8 cellular contexts compared by ENCODE assay signal in the genomic region with DNA sequence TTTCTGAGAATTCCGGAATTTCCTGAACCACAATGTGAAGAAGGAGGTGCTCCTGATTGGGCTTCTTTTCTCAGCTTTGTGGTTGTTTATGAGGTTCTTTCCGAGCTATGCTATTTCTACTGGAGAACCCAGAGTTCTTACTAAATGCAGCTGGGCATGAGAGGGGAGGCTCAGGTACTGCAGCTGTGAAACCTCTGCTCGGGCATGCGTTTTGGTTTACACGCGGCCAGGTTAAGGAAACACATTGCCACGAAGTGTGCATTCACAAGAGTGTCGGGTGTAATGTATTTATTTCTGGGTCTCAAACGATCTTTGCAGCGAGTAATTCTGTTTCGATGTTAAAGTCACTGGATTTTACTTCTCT. TPM values are rescaled to one million over a fixed set of nuclear protein-coding genes. Genes with fewer than 3 reads are reported as not detected.
A peak's percentile ranks its signal among the peaks of the same experiment; 100 is the strongest.
DNase-seq lines count a peak whose midpoint lies in the region; ATAC-seq and TF ChIP-seq lines count a peak whose summit lies in the region.

No MANE protein-coding gene starts in this region.

- peaks cover 22% of the 10 kb centered on the region for H3K27me3 ChIP-seq in brain microvascular endothelial cell (replicated peaks)

- H3K9ac ChIP-seq in SK-N-MC (ENCODE audit: insufficient read length), result peak overlapping the region; percentile 84

- H3K9me3 ChIP-seq in SK-N-MC (ENCODE audit: low read depth, low read length), result no peaks in the 10 kb centered on the region

- peaks cover 21% of the 10 kb centered on the region for H3K4me1 Mint-ChIP-seq in CD14-positive monocyte

- peaks cover 6 to 11% (median 6%) of the 10 kb centered on the region in 3 donors for H3K27me3 Mint-ChIP-seq in CD14-positive monocyte (ENCODE audit: low read depth in 3 of 3)

- H3K9me3 Mint-ChIP-seq in CD14-positive monocyte, result peaks cover 0 to 2% (median 0%) of the 10 kb centered on the region in 7 donors

- ATAC-seq in GM19043 (IDR thresholded peaks at IDR 0.05; ENCODE audit: low read depth, unreplicated experiment) (peak; percentile 13), HG03159 (IDR thresholded peaks at IDR 0.05; ENCODE audit: unreplicated experiment) (peak; percentile 37), left colon (peak; percentile 10)

- H3K4me3 Mint-ChIP-seq in CD14-positive monocyte, result peak overlapping the region; percentile 92 to 93

- peak overlapping the region in 5 of 7 donors; percentile 18 to 81 (median 38) for H3K27ac Mint-ChIP-seq in CD14-positive monocyte

- H3K36me3 ChIP-seq in SK-N-MC (ENCODE audit: insufficient read depth, low read length) (peaks cover 29% of the 10 kb centered on the region), brain microvascular endothelial cell (replicated peaks) (peaks cover 10% of the 10 kb centered on the region)

- peaks cover 6 to 10% of the 10 kb centered on the region in 2 donors for H3K36me3 Mint-ChIP-seq in CD14-positive monocyte

- H3K27ac ChIP-seq in SK-N-MC, result peak overlapping the region; percentile 93
- H3K27ac ChIP-seq in brain microvascular endothelial cell, result no peak overlapping the region

- in situ Hi-C loops in brain microvascular endothelial cell (cut with HindIII; ENCODE audit: low pct_ligation_motif_present, low sequenced_read_pairs), result no loop called here

- H3K4me3 ChIP-seq in SK-N-MC (peak overlapping the region; percentile 96), brain microvascular endothelial cell (ENCODE audit: low read depth, low read length) (peak overlapping the region; percentile 76)

- intact Hi-C loops in CD14-positive monocyte (cut with micrococcal nuclease), result loop anchor here (10.0 kb wide), 2 partner anchors 58 to 202 kb away; no protein-coding TSS in a partner anchor
- intact Hi-C loops in left colon (cut with DNase I, micrococcal nuclease), result no loop called here

- DNase-seq in CD14-positive monocyte (ENCODE audit: low spot score), result no peak
- DNase-seq in SK-N-MC (ENCODE audit: low read depth, low spot score), result no peak
- DNase-seq in brain microvascular endothelial cell, result no peak
- DNase-seq in left colon, result peak; percentile 35 to 36
- peak; percentile 12 for DNase-seq in stimulated activated CD8-positive, alpha-beta memory T cell treated with anti-CD3 and anti-CD28 coated beads, Interleukin-12 subunit alpha, Interleukin-12 subunit beta, amount 100 ng/mL, for 1 hour (ENCODE audit: low read depth)
- DNase-seq in NCI-H2171 treated with DMSO at 0.1 percent for 48 hours (lab: John Stamatoyannopoulos, UW), result no peak

- TF ChIP-seq CTCF in CD14-positive monocyte (IDR thresholded peaks at IDR 0.05) (no peak), brain microvascular endothelial cell (IDR thresholded peaks at IDR 0.05; ENCODE audit: low read depth, low read length, missing control alignments) (no peak)

RNA-seq across cellular contexts. Expression of a gene that starts 0.7 kb away (rescaled TPM):
- under 1 TPM; 0.05 to 0.30 TPM for polyA plus RNA-seq in CD14-positive monocyte
- total RNA-seq in left colon, result 1 to 10 TPM; 1.4 to 3.3 TPM

RNA-seq across cellular contexts. Expression of a gene that starts 51.6 kb away (rescaled TPM):
- polyA plus RNA-seq in CD14-positive monocyte, result not detected
- under 1 TPM; 0.22 to 0.24 TPM for total RNA-seq in left colon

Comparison
In these comparisons a context has a peak if more than half of its experiments do, and no peak if none do; other contexts are left out.
1. DNase-seq: peak in left colon (2 of 2) and stimulated activated CD8-positive, alpha-beta memory T cell treated with anti-CD3 and anti-CD28 coated beads, Interleukin-12 subunit alpha, Interleukin-12 subunit beta, amount 100 ng/mL, for 1 hour (single experiment); none in CD14-positive monocyte (single experiment), SK-N-MC (single experiment), brain microvascular endothelial cell (single experiment) and NCI-H2171 treated with DMSO at 0.1 percent for 48 hours (single experiment).
2. intact Hi-C loops: an anchor here in CD14-positive monocyte (10.0 kb wide); none called in left colon.
3. Peak in every context shown above with its lines, with median percentiles within 50 percentile points of each other: ATAC-seq.